20 cellular contexts compared by ENCODE assay signal in genomic region chr19:45663800-45664199, GRCh38. TPM values are rescaled to one million over a fixed set of nuclear protein-coding genes. Genes with fewer than 3 reads are reported as not detected.
"Had no signal": no experiment of that assay in that cellular context is flagged by ENCODE, and none has a peak within 500 bp of the region (broad histone marks: within the 10 kb centered on the region; RNA-seq: fewer than 3 reads in every experiment).

No MANE protein-coding gene starts in this region.

- H3K27me3 Mint-ChIP-seq: progenitor cell of endocrine pancreas had no signal

- DNase-seq: activated CD4-positive, alpha-beta memory T cell treated with anti-CD3 and anti-CD28 coated beads for 36 hours; activated CD4-positive, alpha-beta T cell treated with anti-CD3 and anti-CD28 coated beads for 48 hours; activated naive CD4-positive, alpha-beta T cell treated with Interleukin-2 at 50 U/mL for 16 hours; activated naive CD8-positive, alpha-beta T cell treated with anti-CD3 and anti-CD28 coated beads, Interleukin-2, amount 10 ng/mL, durations not matched to agents 7 days and 5 days; activated T-cell treated with anti-CD3 and anti-CD28 coated beads, Interleukin-2, amount 50 U/mL, for 48 hours; cerebellar nuclear complex; hippocampal formation; kidney glomerular epithelial cell; left ventricle myocardium inferior; naive thymus-derived CD8-positive, alpha-beta T cell; retina; stimulated activated CD4-positive, alpha-beta T cell treated with anti-CD3 and anti-CD28 coated beads, Interleukin-4, amount 100 ng/mL, for 1 hour; stimulated activated naive CD4-positive, alpha-beta T cell treated with Interleukin-2 at 50 U/mL for 16 hours; T1000; upper lobe of left lung had no signal

- H3K36me3 Mint-ChIP-seq: activated CD4-positive, alpha-beta memory T cell treated with anti-CD3 and anti-CD28 coated beads for 36 hours; activated naive CD8-positive, alpha-beta T cell treated with anti-CD3 and anti-CD28 coated beads, Interleukin-2, amount 10 ng/mL, durations not matched to agents 7 days and 5 days; mesothelial cell of epicardium; naive thymus-derived CD8-positive, alpha-beta T cell; neural progenitor cell had no signal

- H2AFZ ChIP-seq: neural progenitor cell had no signal

- ATAC-seq: naive thymus-derived CD8-positive, alpha-beta T cell had no signal

- H3K9me3 Mint-ChIP-seq: activated CD4-positive, alpha-beta memory T cell treated with anti-CD3 and anti-CD28 coated beads for 36 hours; activated naive CD8-positive, alpha-beta T cell treated with anti-CD3 and anti-CD28 coated beads, Interleukin-2, amount 10 ng/mL, durations not matched to agents 7 days and 5 days; mesothelial cell of epicardium; naive thymus-derived CD8-positive, alpha-beta T cell; neural progenitor cell had no signal

- H3K4me3 ChIP-seq: coronary artery, esophagus muscularis mucosa, left ventricle myocardium inferior, neural progenitor cell, upper lobe of left lung had no signal

- H3K27ac Mint-ChIP-seq: activated CD4-positive, alpha-beta memory T cell treated with anti-CD3 and anti-CD28 coated beads for 36 hours; activated naive CD8-positive, alpha-beta T cell treated with anti-CD3 and anti-CD28 coated beads, Interleukin-2, amount 10 ng/mL, durations not matched to agents 7 days and 5 days; mesothelial cell of epicardium; progenitor cell of endocrine pancreas had no signal

- H3K9me3 ChIP-seq: esophagus muscularis mucosa, left ventricle myocardium inferior, upper lobe of left lung had no signal

- H3K36me3 ChIP-seq: esophagus muscularis mucosa, left ventricle myocardium inferior, neural progenitor cell, upper lobe of left lung had no signal

- H3K4me2 ChIP-seq: neural progenitor cell had no signal

- H3K27ac ChIP-seq: coronary artery, esophagus muscularis mucosa, left ventricle myocardium inferior, neural progenitor cell, upper lobe of left lung had no signal

- H3K9ac ChIP-seq: neural progenitor cell had no signal

- H3K4me3 Mint-ChIP-seq: activated CD4-positive, alpha-beta memory T cell treated with anti-CD3 and anti-CD28 coated beads for 36 hours; activated naive CD8-positive, alpha-beta T cell treated with anti-CD3 and anti-CD28 coated beads, Interleukin-2, amount 10 ng/mL, durations not matched to agents 7 days and 5 days; mesothelial cell of epicardium had no signal

RNA-seq across cellular contexts. Expression of gene GIPR, which starts 4.2 kb away (rescaled TPM):
- total RNA-seq: esophagus muscularis mucosa had no signal
